Comparison of ENCODE assay signal across 10 cellular contexts in genomic region chr13:43269037-43269476, GRCh38.
DNase-seq lines count a peak whose midpoint lies in the region; ATAC-seq and TF ChIP-seq lines count a peak whose summit lies in the region.
"Had no signal": no experiment of that assay in that cellular context is flagged by ENCODE, and none has a peak within 500 bp of the region (broad histone marks: within the 10 kb centered on the region; RNA-seq: fewer than 3 reads in every experiment).

No MANE protein-coding gene starts in this region.

- no peak for ATAC-seq in effector memory CD8-positive, alpha-beta T cell (replicated peaks)
- no peak for ATAC-seq in HG03159 (IDR thresholded peaks at IDR 0.05; ENCODE audit: unreplicated experiment)
- ATAC-seq in HG03520 (IDR thresholded peaks at IDR 0.05; ENCODE audit: unreplicated experiment): no peak

- peaks cover 19 to 30% of the 10 kb centered on the region in 2 donors for H3K27me3 Mint-ChIP-seq in effector memory CD8-positive, alpha-beta T cell
- peaks cover 4% of the 10 kb centered on the region for H3K27me3 Mint-ChIP-seq in activated naive CD4-positive, alpha-beta T cell treated with anti-CD3 and anti-CD28 coated beads, Interleukin-2, amount 10 ng/mL, durations not matched to agents 7 days and 5 days

- H3K9me3 ChIP-seq in MG63 (no peaks in the 10 kb centered on the region), muscle layer of duodenum (ENCODE audit: control insufficient read depth in 1 of 2, low read length in 2 of 2) (no peaks in the 10 kb centered on the region)

- H3K36me3 ChIP-seq in ACC112 (ENCODE audit: insufficient read depth, low read length) (no peaks in the 10 kb centered on the region), MG63 (no peaks in the 10 kb centered on the region), muscle layer of duodenum (ENCODE audit: control insufficient read depth in 1 of 2, insufficient read depth in 2 of 2, low read length in 2 of 2) (no peaks in the 10 kb centered on the region)

- peaks cover 41% of the 10 kb centered on the region for H3K4me1 ChIP-seq in ACC112 (ENCODE audit: control insufficient read depth, insufficient read depth, low read length, unreplicated experiment)
- H3K4me1 ChIP-seq in muscle layer of duodenum (ENCODE audit: control insufficient read depth in 1 of 2, insufficient read depth in 2 of 2, low read length in 2 of 2): peaks cover 5 to 15% of the 10 kb centered on the region in 2 donors

- H3K4me3 ChIP-seq in ACC112 (ENCODE audit: low read depth, low read length) (peak overlapping the region; percentile 65), MG63 (0 out of 2 replicates have a peak overlapping the region, but pooled peaks have one; percentile 1), epithelial cell of proximal tubule (ENCODE audit: low read depth, low read length) (no peak overlapping the region), muscle layer of duodenum (ENCODE audit: low read depth in 1 of 2, low read length in 2 of 2) (no peak overlapping the region)

- CTCF ChIA-PET in activated naive CD4-positive, alpha-beta T cell treated with anti-CD3 and anti-CD28 coated beads, Interleukin-2, amount 10 ng/mL, durations not matched to agents 7 days and 5 days (lab: Charles Lee): no interaction called here

- TF ChIP-seq CTCF in epithelial cell of proximal tubule (conservative IDR thresholded peaks at IDR 0.05; ENCODE audit: low read depth, low read length): no peak

- H3K4me3 Mint-ChIP-seq in effector memory CD8-positive, alpha-beta T cell: no peak overlapping the region
- H3K4me3 Mint-ChIP-seq in activated naive CD4-positive, alpha-beta T cell treated with anti-CD3 and anti-CD28 coated beads, Interleukin-2, amount 10 ng/mL, durations not matched to agents 7 days and 5 days: no peak overlapping the region
- H3K4me3 Mint-ChIP-seq: CD14-positive monocyte had no signal

- H3K27ac ChIP-seq in ACC112 (ENCODE audit: low read depth, low read length): peak overlapping the region; percentile 88
- H3K27ac ChIP-seq in muscle layer of duodenum (ENCODE audit: low read length): peak overlapping the region; percentile 48

- no peak overlapping the region for H3K27ac Mint-ChIP-seq in effector memory CD8-positive, alpha-beta T cell
- no peak overlapping the region for H3K27ac Mint-ChIP-seq in activated naive CD4-positive, alpha-beta T cell treated with anti-CD3 and anti-CD28 coated beads, Interleukin-2, amount 10 ng/mL, durations not matched to agents 7 days and 5 days
- H3K27ac Mint-ChIP-seq: CD14-positive monocyte had no signal

- H3K27me3 ChIP-seq in ACC112 (ENCODE audit: insufficient read depth, low read length) (no peaks in the 10 kb centered on the region), MG63 (no peaks in the 10 kb centered on the region), muscle layer of duodenum (ENCODE audit: low read depth, low read length) (no peaks in the 10 kb centered on the region)

- H3K79me2 ChIP-seq in ACC112 (ENCODE audit: control insufficient read depth, insufficient read depth, low read length, unreplicated experiment): no peaks in the 10 kb centered on the region

- H3K36me3 Mint-ChIP-seq in effector memory CD8-positive, alpha-beta T cell (ENCODE audit: insufficient read depth): no peaks in the 10 kb centered on the region
- H3K36me3 Mint-ChIP-seq in activated naive CD4-positive, alpha-beta T cell treated with anti-CD3 and anti-CD28 coated beads, Interleukin-2, amount 10 ng/mL, durations not matched to agents 7 days and 5 days: no peaks in the 10 kb centered on the region
- H3K36me3 Mint-ChIP-seq: CD14-positive monocyte had no signal

- DNase-seq in MG63 (peak; percentile 84), epithelial cell of proximal tubule (ENCODE audit: low read depth) (peak; percentile 70)
- DNase-seq in effector memory CD8-positive, alpha-beta T cell: no peak
- DNase-seq in activated naive CD4-positive, alpha-beta T cell treated with anti-CD3 and anti-CD28 coated beads, Interleukin-2, amount 10 ng/mL, durations not matched to agents 7 days and 5 days: no peak
- DNase-seq: erythroblast had no signal

- no peaks in the 10 kb centered on the region for H3K9me3 Mint-ChIP-seq in effector memory CD8-positive, alpha-beta T cell
- no peaks in the 10 kb centered on the region for H3K9me3 Mint-ChIP-seq in activated naive CD4-positive, alpha-beta T cell treated with anti-CD3 and anti-CD28 coated beads, Interleukin-2, amount 10 ng/mL, durations not matched to agents 7 days and 5 days

- no peaks in the 10 kb centered on the region for H3K4me1 Mint-ChIP-seq in effector memory CD8-positive, alpha-beta T cell (ENCODE audit: low read depth in 2 of 2)
- no peaks in the 10 kb centered on the region for H3K4me1 Mint-ChIP-seq in activated naive CD4-positive, alpha-beta T cell treated with anti-CD3 and anti-CD28 coated beads, Interleukin-2, amount 10 ng/mL, durations not matched to agents 7 days and 5 days
- H3K4me1 Mint-ChIP-seq: CD14-positive monocyte had no signal

- peak overlapping the region; percentile 47 for H2AFZ ChIP-seq in ACC112 (ENCODE audit: low read length, unreplicated experiment)

Comparison
In these comparisons a context has a peak if more than half of its experiments do, and no peak if none do; other contexts are left out.
1. H3K4me3 ChIP-seq: peak in ACC112 (single experiment) and MG63 (single experiment); none in epithelial cell of proximal tubule (single experiment) and muscle layer of duodenum (0 of 2).
2. DNase-seq: peak in MG63 (single experiment) and epithelial cell of proximal tubule (single experiment); none in effector memory CD8-positive, alpha-beta T cell (0 of 3) and activated naive CD4-positive, alpha-beta T cell treated with anti-CD3 and anti-CD28 coated beads, Interleukin-2, amount 10 ng/mL, durations not matched to agents 7 days and 5 days (single experiment).